Comparison of ENCODE assay signal across 12 cellular contexts in the genomic region with DNA sequence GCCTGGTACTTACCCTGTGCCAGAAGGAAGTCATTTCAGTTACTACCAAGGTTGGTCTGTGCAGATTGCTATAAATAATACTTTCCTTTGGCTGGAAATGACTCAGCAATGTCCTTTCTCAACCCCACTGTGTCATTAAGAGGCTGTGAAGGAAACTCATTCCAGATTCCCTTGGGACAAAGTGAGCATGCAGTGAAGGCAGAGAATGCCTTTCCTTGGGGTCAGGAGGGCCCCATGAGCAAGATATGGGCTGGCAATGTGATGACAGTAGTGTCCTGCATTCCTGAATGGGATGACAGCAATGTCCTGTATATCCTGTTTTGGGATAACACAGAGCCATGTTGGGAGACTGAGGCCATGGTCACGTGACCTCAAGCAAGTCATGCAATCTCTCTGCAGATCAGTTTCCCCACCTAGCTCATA.
A peak's percentile ranks its signal among the peaks of the same experiment; 100 is the strongest.
DNase-seq lines count a peak whose midpoint lies in the region; ATAC-seq and TF ChIP-seq lines count a peak whose summit lies in the region.
"Had no signal": no experiment of that assay in that cellular context is flagged by ENCODE, and none has a peak within 500 bp of the region (broad histone marks: within the 10 kb centered on the region; RNA-seq: fewer than 3 reads in every experiment).

No MANE protein-coding gene starts in this region.

- H2AFZ ChIP-seq in GM23248: no peak overlapping the region
- no peak overlapping the region for H2AFZ ChIP-seq in trophoblast cell (ENCODE audit: insufficient read depth, low read length, poor library complexity)

- no peak overlapping the region for H4K91ac ChIP-seq in trophoblast cell (ENCODE audit: low read depth, low read length)

- no peaks in the 10 kb centered on the region; the same call in 1 of the 2 replicates for H3K27me3 ChIP-seq in GM23248 (replicated peaks; ENCODE audit: insufficient read depth)
- no peaks in the 10 kb centered on the region for H3K27me3 ChIP-seq in SJSA1 (replicated peaks)
- no peaks in the 10 kb centered on the region for H3K27me3 ChIP-seq in trophoblast cell (ENCODE audit: insufficient read depth, low read length)
- H3K27me3 ChIP-seq: breast epithelium had no signal

- no peaks in the 10 kb centered on the region for H4K20me1 ChIP-seq in GM23248 (ENCODE audit: insufficient read depth)

- no peak overlapping the region for H3K23ac ChIP-seq in trophoblast cell (ENCODE audit: low read length)

- H3F3A ChIP-seq in GM23248 (ENCODE audit: insufficient read depth): peaks cover 5% of the 10 kb centered on the region; the same call in 1 of the 2 replicates

- H3K9me3 ChIP-seq in GM23248 (ENCODE audit: low read depth) (no peaks in the 10 kb centered on the region), SJSA1 (replicated peaks) (no peaks in the 10 kb centered on the region), trophoblast cell (ENCODE audit: insufficient read depth, low read depth, low read length) (no peaks in the 10 kb centered on the region)
- H3K9me3 ChIP-seq: breast epithelium had no signal

- H2BK12ac ChIP-seq in trophoblast cell (ENCODE audit: low read length): no peak overlapping the region

- DNase-seq in GM23248 (peak; percentile 93), SJSA1 (ENCODE audit: low read depth in 1 of 2, low spot score in 2 of 2) (peak; percentile 69 to 75), fibroblast of mammary gland (ENCODE audit: low read depth) (peak; percentile 91), trophoblast cell (peak; percentile 48 to 74)
- DNase-seq: activated CD8-positive, alpha-beta memory T cell treated with anti-CD3 and anti-CD28 coated beads, Interleukin-2, amount 10 ng/mL, durations not matched to agents 7 days and 5 days; NCI-H748 treated with DMSO at 0.1 percent for 48 hours; stimulated activated CD4-positive, alpha-beta T cell treated with anti-CD3 and anti-CD28 coated beads, Interleukin-15, amount 100 ng/mL, for 24 hours had no signal

- H3K9ac ChIP-seq in GM23248 (no peak overlapping the region), trophoblast cell (ENCODE audit: low read length) (no peak overlapping the region)

- H3K18ac ChIP-seq in trophoblast cell (ENCODE audit: low read length): no peak overlapping the region

- H2AK5ac ChIP-seq in trophoblast cell (ENCODE audit: low read length): no peak overlapping the region

- H3K79me2 ChIP-seq in GM23248 (ENCODE audit: insufficient read depth) (no peaks in the 10 kb centered on the region), trophoblast cell (ENCODE audit: control insufficient read depth, insufficient read depth, low read length, poor library complexity) (no peaks in the 10 kb centered on the region)

- H2BK5ac ChIP-seq in trophoblast cell (ENCODE audit: low read depth, low read length, poor library complexity): no peak overlapping the region

- H3K4me1 ChIP-seq in GM23248 (ENCODE audit: insufficient read depth) (peaks cover 14% of the 10 kb centered on the region), SJSA1 (replicated peaks) (peaks cover 17% of the 10 kb centered on the region), trophoblast cell (ENCODE audit: control insufficient read depth in 1 of 2, insufficient read depth in 2 of 2, low read length in 2 of 2) (no peaks in the 10 kb centered on the region)
- H3K4me1 ChIP-seq: breast epithelium had no signal

- H4K12ac ChIP-seq in trophoblast cell (ENCODE audit: low read depth, low read length): no peak overlapping the region

- in situ Hi-C loops in GM23248 (cut with MboI): no loop called here

- no peak overlapping the region for H4K8ac ChIP-seq in trophoblast cell (ENCODE audit: low read depth, low read length)

- H3K79me1 ChIP-seq in trophoblast cell (ENCODE audit: low read length): no peaks in the 10 kb centered on the region

- no peak for TF ChIP-seq CTCF in fibroblast of mammary gland (conservative IDR thresholded peaks at IDR 0.05; ENCODE audit: control insufficient read depth, insufficient read depth, low read depth, low read length)

- H3K4me2 ChIP-seq in GM23248 (ENCODE audit: unreplicated experiment) (peak overlapping the region; percentile 30), trophoblast cell (ENCODE audit: low read length) (no peak overlapping the region)

- no peak overlapping the region for H3K4me3 ChIP-seq in GM23248
- H3K4me3 ChIP-seq in SJSA1: no peak overlapping the region
- no peak overlapping the region for H3K4me3 ChIP-seq in fibroblast of mammary gland (ENCODE audit: control insufficient read depth, low read depth, low read length)
- H3K4me3 ChIP-seq in trophoblast cell (ENCODE audit: low read depth, low read length): no peak overlapping the region
- H3K4me3 ChIP-seq: breast epithelium had no signal

- ATAC-seq in GM21390 (IDR thresholded peaks at IDR 0.05; ENCODE audit: unreplicated experiment) (no peak), HG03159 (IDR thresholded peaks at IDR 0.05; ENCODE audit: unreplicated experiment) (no peak), GM19463 (IDR thresholded peaks at IDR 0.05; ENCODE audit: unreplicated experiment) (no peak), HG02623 (IDR thresholded peaks at IDR 0.05; ENCODE audit: unreplicated experiment) (no peak)
- ATAC-seq: activated CD8-positive, alpha-beta memory T cell treated with anti-CD3 and anti-CD28 coated beads, Interleukin-2, amount 10 ng/mL, durations not matched to agents 7 days and 5 days had no signal

- no peaks in the 10 kb centered on the region for H3K36me3 ChIP-seq in GM23248 (ENCODE audit: low read depth)
- no peaks in the 10 kb centered on the region for H3K36me3 ChIP-seq in SJSA1
- no peaks in the 10 kb centered on the region for H3K36me3 ChIP-seq in trophoblast cell (ENCODE audit: control insufficient read depth in 1 of 2, insufficient read depth in 2 of 2, low read length in 2 of 2)
- H3K36me3 ChIP-seq: breast epithelium had no signal

- H3K14ac ChIP-seq in trophoblast cell (ENCODE audit: low read length): no peak overlapping the region

- WGBS in GM23248 (ENCODE audit: low coverage in 1 of 2, low lambda C conversion rate in 2 of 2, missing lambda C conversion rate in 2 of 2), 2 experiments: 55 to 62% methylated on average over 1 of the region's 1 CpG
- WGBS in trophoblast cell (ENCODE audit: extremely low coverage, insufficient coverage, insufficient read length): no CpG with 5 or more reads among the region's 1 CpG

- H3K9me2 ChIP-seq in GM23248 (ENCODE audit: insufficient read depth): no peaks in the 10 kb centered on the region

- no peak overlapping the region for H2BK120ac ChIP-seq in trophoblast cell (ENCODE audit: insufficient read depth, low read length, poor library complexity)

- no peak overlapping the region for H3K4ac ChIP-seq in trophoblast cell (ENCODE audit: low read depth, low read length)

- H3K27ac ChIP-seq in GM23248: no peak overlapping the region
- peak overlapping the region; percentile 68 for H3K27ac ChIP-seq in SJSA1
- no peak overlapping the region for H3K27ac ChIP-seq in trophoblast cell (ENCODE audit: low read depth, low read length)
- H3K27ac ChIP-seq: breast epithelium had no signal
